In the genomic region with DNA sequence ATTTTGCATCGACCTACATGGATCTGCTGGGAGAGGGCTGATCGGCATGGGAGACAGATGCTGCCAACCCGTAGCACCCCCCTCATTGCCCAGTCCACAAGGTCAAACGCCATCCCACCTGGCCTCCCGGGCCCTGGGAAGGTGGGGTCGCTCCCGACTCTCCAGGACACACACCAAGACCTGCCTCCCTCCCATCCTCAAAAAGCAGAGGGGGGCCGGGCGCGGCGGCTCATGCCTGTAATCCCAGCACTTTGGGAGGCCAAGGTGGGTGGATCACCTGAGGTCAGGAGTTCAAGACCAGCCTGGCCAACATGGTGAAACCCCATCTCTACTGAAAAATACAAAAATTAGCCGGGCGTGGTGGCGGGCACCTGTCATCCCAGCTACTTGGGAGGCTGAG, we compare ENCODE assay signal across 7 cellular contexts. TPM values are rescaled to one million over a fixed set of nuclear protein-coding genes. Genes with fewer than 3 reads are reported as not detected.
"Had no signal": no experiment of that assay in that cellular context is flagged by ENCODE, and none has a peak within 500 bp of the region (broad histone marks: within the 10 kb centered on the region; RNA-seq: fewer than 3 reads in every experiment).

No MANE protein-coding gene starts in this region.

RNA-seq across cellular contexts. Expression of a gene that starts 46.7 kb away (rescaled TPM):
- total RNA-seq: OCI-LY7, PC-9, Right ventricle myocardium superior, RPMI7951, SJCRH30, SJSA1, SK-MEL-5 had no signal
